Comparison of ENCODE assay signal across 2 cellular contexts in the genomic region with DNA sequence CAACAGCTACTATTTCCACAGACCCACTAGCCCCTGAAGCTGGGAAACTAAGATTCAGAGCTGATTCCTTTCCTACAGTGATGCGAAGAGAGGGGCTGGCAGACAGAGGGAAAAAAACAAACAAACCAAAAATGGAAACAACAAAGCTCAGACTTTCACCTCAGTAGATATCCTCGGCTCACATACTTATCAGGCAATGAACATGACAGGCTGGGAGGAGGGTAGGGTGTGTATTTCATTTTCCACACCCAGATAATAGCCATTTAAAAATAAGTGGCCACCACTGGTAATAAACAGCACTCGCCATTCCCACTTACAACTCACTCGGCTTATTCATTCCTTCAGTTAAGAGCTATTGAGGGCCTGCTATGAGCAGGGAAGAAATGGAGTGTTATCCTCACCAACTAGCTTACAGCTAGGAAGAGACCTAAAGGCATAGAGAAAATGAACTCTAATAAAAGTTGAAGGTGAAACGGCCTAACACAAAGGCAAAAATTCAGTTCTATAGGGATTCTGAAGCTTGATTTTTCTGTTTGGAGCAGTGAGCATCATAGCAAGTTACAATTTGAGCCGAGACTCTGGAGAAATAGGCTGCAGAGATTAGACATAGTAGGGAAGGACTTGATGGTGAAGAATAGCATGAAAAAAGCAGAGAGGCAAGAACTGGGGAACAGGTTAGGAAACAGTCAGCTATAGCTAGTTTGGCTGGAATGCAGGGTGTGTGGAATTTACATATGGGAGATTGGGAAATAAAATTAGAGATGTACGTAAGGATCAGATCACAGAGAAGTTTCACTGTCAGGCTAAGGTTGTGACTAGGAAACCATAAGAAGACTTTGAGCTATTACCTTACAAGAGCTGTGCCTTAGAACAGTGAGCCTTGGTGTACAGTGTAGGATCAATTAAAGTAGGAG.
TF ChIP-seq lines count a peak whose summit lies in the region.

No MANE protein-coding gene starts in this region.

TF ChIP-seq in A549, 52 proteins besides CTCF, POLR2A, EP300 and RAD21 (continued from another document):
- TF ChIP-seq, protein P1, sequence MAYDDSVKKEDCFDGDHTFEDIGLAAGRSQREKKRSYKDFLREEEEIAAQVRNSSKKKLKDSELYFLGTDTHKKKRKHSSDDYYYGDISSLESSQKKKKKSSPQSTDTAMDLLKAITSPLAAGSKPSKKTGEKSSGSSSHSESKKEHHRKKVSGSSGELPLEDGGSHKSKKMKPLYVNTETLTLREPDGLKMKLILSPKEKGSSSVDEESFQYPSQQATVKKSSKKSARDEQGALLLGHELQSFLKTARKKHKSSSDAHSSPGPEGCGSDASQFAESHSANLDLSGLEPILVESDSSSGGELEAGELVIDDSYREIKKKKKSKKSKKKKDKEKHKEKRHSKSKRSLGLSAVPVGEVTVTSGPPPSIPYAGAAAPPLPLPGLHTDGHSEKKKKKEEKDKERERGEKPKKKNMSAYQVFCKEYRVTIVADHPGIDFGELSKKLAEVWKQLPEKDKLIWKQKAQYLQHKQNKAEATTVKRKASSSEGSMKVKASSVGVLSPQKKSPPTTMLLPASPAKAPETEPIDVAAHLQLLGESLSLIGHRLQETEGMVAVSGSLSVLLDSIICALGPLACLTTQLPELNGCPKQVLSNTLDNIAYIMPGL (CRISPR knock-in tag; IDR thresholded peaks at IDR 0.05; ENCODE audit: borderline replicate concordance): no peak
- no peak for TF ChIP-seq ZFP36 (IDR thresholded peaks at IDR 0.05; ENCODE audit: borderline replicate concordance, partially characterized antibody)
- TF ChIP-seq EHF (CRISPR knock-in tag; IDR thresholded peaks at IDR 0.05): no peak

TF ChIP-seq in neural cell, 6 proteins besides CTCF, POLR2A, EP300 and RAD21 (continued from another document):
- TF ChIP-seq, protein P2, sequence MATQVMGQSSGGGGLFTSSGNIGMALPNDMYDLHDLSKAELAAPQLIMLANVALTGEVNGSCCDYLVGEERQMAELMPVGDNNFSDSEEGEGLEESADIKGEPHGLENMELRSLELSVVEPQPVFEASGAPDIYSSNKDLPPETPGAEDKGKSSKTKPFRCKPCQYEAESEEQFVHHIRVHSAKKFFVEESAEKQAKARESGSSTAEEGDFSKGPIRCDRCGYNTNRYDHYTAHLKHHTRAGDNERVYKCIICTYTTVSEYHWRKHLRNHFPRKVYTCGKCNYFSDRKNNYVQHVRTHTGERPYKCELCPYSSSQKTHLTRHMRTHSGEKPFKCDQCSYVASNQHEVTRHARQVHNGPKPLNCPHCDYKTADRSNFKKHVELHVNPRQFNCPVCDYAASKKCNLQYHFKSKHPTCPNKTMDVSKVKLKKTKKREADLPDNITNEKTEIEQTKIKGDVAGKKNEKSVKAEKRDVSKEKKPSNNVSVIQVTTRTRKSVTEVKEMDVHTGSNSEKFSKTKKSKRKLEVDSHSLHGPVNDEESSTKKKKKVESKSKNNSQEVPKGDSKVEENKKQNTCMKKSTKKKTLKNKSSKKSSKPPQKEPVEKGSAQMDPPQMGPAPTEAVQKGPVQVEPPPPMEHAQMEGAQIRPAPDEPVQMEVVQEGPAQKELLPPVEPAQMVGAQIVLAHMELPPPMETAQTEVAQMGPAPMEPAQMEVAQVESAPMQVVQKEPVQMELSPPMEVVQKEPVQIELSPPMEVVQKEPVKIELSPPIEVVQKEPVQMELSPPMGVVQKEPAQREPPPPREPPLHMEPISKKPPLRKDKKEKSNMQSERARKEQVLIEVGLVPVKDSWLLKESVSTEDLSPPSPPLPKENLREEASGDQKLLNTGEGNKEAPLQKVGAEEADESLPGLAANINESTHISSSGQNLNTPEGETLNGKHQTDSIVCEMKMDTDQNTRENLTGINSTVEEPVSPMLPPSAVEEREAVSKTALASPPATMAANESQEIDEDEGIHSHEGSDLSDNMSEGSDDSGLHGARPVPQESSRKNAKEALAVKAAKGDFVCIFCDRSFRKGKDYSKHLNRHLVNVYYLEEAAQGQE (IDR thresholded peaks at IDR 0.05; ENCODE audit: borderline replicate concordance): no peak
